In the genomic region with DNA sequence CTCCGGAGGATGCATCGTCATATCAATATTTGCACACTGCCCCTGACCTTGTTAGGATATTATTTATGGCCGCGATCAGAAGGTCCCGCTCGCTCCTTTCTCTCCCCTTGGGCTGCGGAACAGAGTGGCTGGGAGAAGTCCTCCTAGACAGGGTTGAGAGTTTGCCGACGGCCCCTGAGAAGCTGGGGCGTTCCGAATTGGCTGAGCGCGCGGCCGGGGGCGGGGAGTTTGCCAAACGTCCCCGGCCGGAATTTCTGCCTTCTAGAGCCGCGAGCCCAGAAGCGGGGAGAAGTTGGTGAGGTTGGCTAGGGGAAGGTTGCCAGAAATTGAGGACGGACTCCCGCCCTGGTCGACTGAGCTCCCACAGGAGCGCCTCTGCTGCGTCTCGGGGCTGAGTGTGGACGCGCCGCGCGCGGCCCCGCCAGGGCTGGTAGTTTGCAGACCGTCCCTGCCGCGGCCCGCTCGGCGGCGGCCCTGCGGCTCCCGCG, we compare ENCODE assay signal across 8 cellular contexts.
DNase-seq lines count a peak whose midpoint lies in the region; ATAC-seq and TF ChIP-seq lines count a peak whose summit lies in the region.

No MANE protein-coding gene starts in this region.

- H3K36me3 Mint-ChIP-seq in activated T-helper 17 cell treated with anti-CD3 and anti-CD28 coated beads, Interleukin-2, amount 50 U/mL, for 72 hours (ENCODE audit: low read depth): peaks cover 21% of the 10 kb centered on the region
- H3K36me3 Mint-ChIP-seq in natural killer cell: no peaks in the 10 kb centered on the region

- peak; percentile 51 for ATAC-seq in GM21737 (IDR thresholded peaks at IDR 0.05; ENCODE audit: unreplicated experiment)
- ATAC-seq in activated T-helper 17 cell treated with anti-CD3 and anti-CD28 coated beads, Interleukin-2, amount 50 U/mL, for 72 hours (replicated peaks): peak; percentile 68
- peak; percentile 65 to 79 (median 71) for ATAC-seq in natural killer cell

- peaks cover 24% of the 10 kb centered on the region for H4K20me1 ChIP-seq in DOHH2 (ENCODE audit: control insufficient read depth, insufficient read depth, low read depth, low read length)

- peak overlapping the region; percentile 57 for H3K27ac ChIP-seq in DOHH2 (ENCODE audit: low read depth, low read length)

- H3K4me1 ChIP-seq in DOHH2 (ENCODE audit: control insufficient read depth, low read length): peaks cover 48% of the 10 kb centered on the region

- H3K36me3 ChIP-seq in DOHH2 (ENCODE audit: control insufficient read depth, low read length): peaks cover 4% of the 10 kb centered on the region; the same call in 1 of the 2 replicates

- DNase-seq in KG1 (lab: John Stamatoyannopoulos, UW) (peak; percentile 78), RPMI7951 (ENCODE audit: low read depth) (peak; percentile 95), fibroblast of mammary gland (ENCODE audit: low read depth) (peak; percentile 90), natural killer cell (peak; percentile 77)
- peak; percentile 81 for DNase-seq in stimulated activated naive CD4-positive, alpha-beta T cell treated with Interleukin-2 at 50 U/mL for 16 hours (lab: John Stamatoyannopoulos, UW)

- peaks cover 29% of the 10 kb centered on the region for H3K4me1 Mint-ChIP-seq in activated T-helper 17 cell treated with anti-CD3 and anti-CD28 coated beads, Interleukin-2, amount 50 U/mL, for 72 hours
- peaks cover 47 to 51% of the 10 kb centered on the region in 2 donors for H3K4me1 Mint-ChIP-seq in natural killer cell

- H3K4me3 Mint-ChIP-seq in activated T-helper 17 cell treated with anti-CD3 and anti-CD28 coated beads, Interleukin-2, amount 50 U/mL, for 72 hours: peak overlapping the region; percentile 97
- H3K4me3 Mint-ChIP-seq in natural killer cell: peak overlapping the region; percentile 100

- H3F3A ChIP-seq in DOHH2 (ENCODE audit: control insufficient read depth, insufficient read depth): no peaks in the 10 kb centered on the region

- H3K9me3 ChIP-seq in DOHH2 (ENCODE audit: control insufficient read depth, insufficient read depth, low read length): no peaks in the 10 kb centered on the region

- peak overlapping the region; percentile 94 for H3K4me2 ChIP-seq in DOHH2 (ENCODE audit: low read length)

- TF ChIP-seq CTCF in DOHH2 (IDR thresholded peaks at IDR 0.05; ENCODE audit: low read depth, low read length, poor library complexity, severe bottlenecking) (no peak), fibroblast of mammary gland (conservative IDR thresholded peaks at IDR 0.05; ENCODE audit: control insufficient read depth, insufficient read depth, low read depth, low read length) (no peak), natural killer cell (IDR thresholded peaks at IDR 0.05) (no peak)

- H3K4me3 ChIP-seq in DOHH2 (ENCODE audit: low read length) (peak overlapping the region; percentile 95), fibroblast of mammary gland (ENCODE audit: control insufficient read depth, low read depth, low read length) (peak overlapping the region; percentile 62)

- intact Hi-C loops in natural killer cell (cut with micrococcal nuclease): loop anchor here (1.0 to 10.0 kb wide), 5 partner anchors 88 to 778 kb away; no protein-coding TSS in a partner anchor

- no peaks in the 10 kb centered on the region; the same call in 1 of the 2 replicates for H3K27me3 ChIP-seq in DOHH2 (ENCODE audit: control insufficient read depth, low read length)

- no peaks in the 10 kb centered on the region for H3K27me3 Mint-ChIP-seq in activated T-helper 17 cell treated with anti-CD3 and anti-CD28 coated beads, Interleukin-2, amount 50 U/mL, for 72 hours
- peaks cover 0 to 12% of the 10 kb centered on the region in 2 donors for H3K27me3 Mint-ChIP-seq in natural killer cell (ENCODE audit: low read depth in 2 of 2)

- H3K9me3 Mint-ChIP-seq in activated T-helper 17 cell treated with anti-CD3 and anti-CD28 coated beads, Interleukin-2, amount 50 U/mL, for 72 hours: no peaks in the 10 kb centered on the region
- no peaks in the 10 kb centered on the region for H3K9me3 Mint-ChIP-seq in natural killer cell

- peak overlapping the region; percentile 98 for H3K27ac Mint-ChIP-seq in activated T-helper 17 cell treated with anti-CD3 and anti-CD28 coated beads, Interleukin-2, amount 50 U/mL, for 72 hours
- H3K27ac Mint-ChIP-seq in natural killer cell: peak overlapping the region; percentile 89 to 94

- peaks cover 47% of the 10 kb centered on the region for H3K79me2 ChIP-seq in DOHH2 (ENCODE audit: control insufficient read depth, low read length)

- H3K9me2 ChIP-seq in DOHH2 (replicated peaks; ENCODE audit: control insufficient read depth, low read length): no peaks in the 10 kb centered on the region

Comparison
In these comparisons a context has a peak if more than half of its experiments do, and no peak if none do; other contexts are left out.
1. Peak in every context shown above with its lines: DNase-seq, ATAC-seq, H3K4me3 ChIP-seq and H3K27ac ChIP-seq.